ENCODE assay signal across 27 cellular contexts in the genomic region with DNA sequence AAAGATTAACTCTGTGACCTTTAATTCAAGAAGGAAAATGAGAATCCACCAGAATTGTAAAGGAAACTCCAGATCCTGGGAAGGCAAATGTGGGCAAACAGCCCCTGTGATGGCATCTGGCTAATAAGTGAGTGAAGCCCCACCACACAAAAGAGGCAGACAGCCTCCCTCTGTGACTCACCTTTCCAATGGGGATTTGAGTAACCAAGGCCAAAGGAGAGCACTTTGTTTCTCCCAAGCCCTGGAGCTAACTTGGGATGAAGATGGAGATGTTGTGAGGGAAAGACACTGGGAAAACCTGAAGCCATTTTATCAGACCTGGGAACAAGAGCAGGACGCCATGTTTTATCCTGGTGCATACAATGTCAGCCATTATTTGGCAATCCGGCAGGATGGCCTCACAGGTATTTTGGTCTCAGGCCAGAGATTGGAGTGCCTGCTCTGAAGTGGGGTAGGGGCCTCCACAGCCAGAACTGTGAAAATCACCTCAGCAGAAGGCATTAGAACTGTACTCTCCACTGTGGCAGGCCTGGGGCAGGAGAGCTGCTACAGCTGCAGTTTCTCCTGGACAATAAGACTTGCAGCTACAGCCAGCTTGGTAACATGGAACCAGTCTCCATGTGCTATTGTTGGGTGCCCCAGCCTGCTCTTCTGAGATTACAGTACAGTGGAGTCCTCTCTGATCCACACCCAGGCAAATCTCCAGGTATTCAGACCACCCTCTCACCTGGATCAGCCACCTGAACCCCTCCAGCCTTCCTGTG.
DNase-seq lines count a peak whose midpoint lies in the region; ATAC-seq and TF ChIP-seq lines count a peak whose summit lies in the region.
"Had no signal": no experiment of that assay in that cellular context is flagged by ENCODE, and none has a peak within 500 bp of the region (broad histone marks: within the 10 kb centered on the region; RNA-seq: fewer than 3 reads in every experiment).

No MANE protein-coding gene starts in this region.

- no peaks in the 10 kb centered on the region for H3K79me2 ChIP-seq in OCI-LY3 (ENCODE audit: low read length)
- H3K79me2 ChIP-seq in osteoblast (ENCODE audit: insufficient read depth, low read length): no peaks in the 10 kb centered on the region

- H3K4me1 ChIP-seq in OCI-LY3 (ENCODE audit: low read length): 0 out of 2 replicates have a peak, but pooled peaks cover 2% of the 10 kb centered on the region
- H3K4me1 ChIP-seq in esophagus squamous epithelium: peaks cover 0 to 25% (median 8%) of the 10 kb centered on the region in 3 donors
- no peaks in the 10 kb centered on the region for H3K4me1 ChIP-seq in osteoblast (ENCODE audit: insufficient read depth, low read length)
- H3K4me1 ChIP-seq: adrenal gland, body of pancreas, lower lobe of right lung, pancreas, testis, uterus had no signal

- DNase-seq in ELR (ENCODE audit: low read depth) (peak; percentile 11), esophagus squamous epithelium (lab: John Stamatoyannopoulos, UW) (no peak), osteoblast (ENCODE audit: insufficient read length, low spot score, missing footprints) (no peak), HT-29 (ENCODE audit: low spot score) (no peak), OCI-M1 (lab: John Stamatoyannopoulos, UW) (no peak)
- no peak for DNase-seq in activated T-cell treated with anti-CD3 and anti-CD28 coated beads, Interleukin-2, amount 50 U/mL, for 1 hour
- DNase-seq: activated CD4-positive, CD25-positive, alpha-beta regulatory T cell; activated naive CD4-positive, alpha-beta T cell; adrenal gland; body of pancreas; gastrocnemius medialis; H9; Karpas-422; lower lobe of right lung; NCI-H1436; NCI-H2081; NCI-H226; NCI-H526 treated with DMSO at 0.1 percent for 48 hours; pancreas; small intestine; stimulated activated naive CD4-positive, alpha-beta T cell treated with Interleukin-2 at 50 U/mL for 16 hours; T-helper 17 cell; testis; uterus had no signal

- no peak for TF ChIP-seq POLR2A in esophagus squamous epithelium (IDR thresholded peaks at IDR 0.05)

- WGBS in esophagus squamous epithelium, 2 donors: 53 to 66% methylated on average over 2 of the region's 2 CpGs

- H3K9me3 ChIP-seq in OCI-LY3 (ENCODE audit: insufficient read depth, low read length) (no peaks in the 10 kb centered on the region), esophagus squamous epithelium (no peaks in the 10 kb centered on the region), osteoblast (ENCODE audit: low read depth, low read length) (no peaks in the 10 kb centered on the region)
- H3K9me3 ChIP-seq: adrenal gland, body of pancreas, gastrocnemius medialis, lower lobe of right lung, pancreas, testis, uterus had no signal

- H3K4me3 ChIP-seq in OCI-LY3 (ENCODE audit: low read length): no peak overlapping the region
- H3K4me3 ChIP-seq in esophagus squamous epithelium: no peak overlapping the region
- no peak overlapping the region for H3K4me3 ChIP-seq in osteoblast (ENCODE audit: insufficient read depth, low read length)
- H3K4me3 ChIP-seq: adrenal gland, body of pancreas, gastrocnemius medialis, lower lobe of right lung, pancreas, testis, uterus had no signal

- H4K20me1 ChIP-seq in OCI-LY3 (ENCODE audit: insufficient read depth, low read length) (no peaks in the 10 kb centered on the region), osteoblast (ENCODE audit: insufficient read depth, low read length) (no peaks in the 10 kb centered on the region)

- TF ChIP-seq CTCF in OCI-LY3 (IDR thresholded peaks at IDR 0.05; ENCODE audit: low read depth, low read length) (no peak), esophagus squamous epithelium (IDR thresholded peaks at IDR 0.05) (no peak), osteoblast (IDR thresholded peaks at IDR 0.05; ENCODE audit: extremely low read depth, low read depth, low read length) (no peak)

- intact Hi-C loops in esophagus squamous epithelium (cut with DNase I): no loop called here

- H3K27me3 ChIP-seq in OCI-LY3 (ENCODE audit: low read depth, low read length) (no peaks in the 10 kb centered on the region), esophagus squamous epithelium (peaks cover 0 to 5% (median 0%) of the 10 kb centered on the region in 4 donors), osteoblast (ENCODE audit: insufficient read depth, low read length) (no peaks in the 10 kb centered on the region)
- H3K27me3 ChIP-seq: adrenal gland, body of pancreas, gastrocnemius medialis, pancreas, testis, uterus had no signal

- no peak overlapping the region for H3K27ac ChIP-seq in OCI-LY3 (ENCODE audit: low read length)
- peak overlapping the region in 3 of 4 donors; percentile 68 to 85 (median 78) for H3K27ac ChIP-seq in esophagus squamous epithelium
- H3K27ac ChIP-seq in osteoblast (ENCODE audit: low read depth, low read length): no peak overlapping the region
- H3K27ac ChIP-seq: adrenal gland, body of pancreas, HL-60, lower lobe of right lung, pancreas, testis, uterus had no signal

- no peak overlapping the region for H3K9ac ChIP-seq in OCI-LY3 (ENCODE audit: low read length)

- H3K4me2 ChIP-seq in OCI-LY3 (ENCODE audit: low read length) (no peak overlapping the region), osteoblast (ENCODE audit: insufficient read depth, low read length) (no peak overlapping the region)

- H2AFZ ChIP-seq in OCI-LY3 (ENCODE audit: low read depth, low read length) (peak overlapping the region; percentile 26; the same call in 1 of the 2 replicates), osteoblast (ENCODE audit: low read length) (peak overlapping the region; percentile 15)

- H3K36me3 ChIP-seq in OCI-LY3 (replicated peaks; ENCODE audit: low read depth, low read length) (no peaks in the 10 kb centered on the region), esophagus squamous epithelium (no peaks in the 10 kb centered on the region), osteoblast (ENCODE audit: insufficient read depth, low read length) (no peaks in the 10 kb centered on the region)
- H3K36me3 ChIP-seq: adrenal gland, gastrocnemius medialis, lower lobe of right lung, pancreas, uterus had no signal

- ATAC-seq in GM19351 (IDR thresholded peaks at IDR 0.05; ENCODE audit: unreplicated experiment): no peak
- ATAC-seq: body of pancreas, lower lobe of right lung, pancreas had no signal

Comparison
In these comparisons a context has a peak if more than half of its experiments do, and no peak if none do; other contexts are left out.
1. H3K27ac ChIP-seq: peak in esophagus squamous epithelium (3 of 4); none in OCI-LY3 (single experiment) and osteoblast (single experiment).